ENCODE assay signal across 18 cellular contexts in the genomic region with DNA sequence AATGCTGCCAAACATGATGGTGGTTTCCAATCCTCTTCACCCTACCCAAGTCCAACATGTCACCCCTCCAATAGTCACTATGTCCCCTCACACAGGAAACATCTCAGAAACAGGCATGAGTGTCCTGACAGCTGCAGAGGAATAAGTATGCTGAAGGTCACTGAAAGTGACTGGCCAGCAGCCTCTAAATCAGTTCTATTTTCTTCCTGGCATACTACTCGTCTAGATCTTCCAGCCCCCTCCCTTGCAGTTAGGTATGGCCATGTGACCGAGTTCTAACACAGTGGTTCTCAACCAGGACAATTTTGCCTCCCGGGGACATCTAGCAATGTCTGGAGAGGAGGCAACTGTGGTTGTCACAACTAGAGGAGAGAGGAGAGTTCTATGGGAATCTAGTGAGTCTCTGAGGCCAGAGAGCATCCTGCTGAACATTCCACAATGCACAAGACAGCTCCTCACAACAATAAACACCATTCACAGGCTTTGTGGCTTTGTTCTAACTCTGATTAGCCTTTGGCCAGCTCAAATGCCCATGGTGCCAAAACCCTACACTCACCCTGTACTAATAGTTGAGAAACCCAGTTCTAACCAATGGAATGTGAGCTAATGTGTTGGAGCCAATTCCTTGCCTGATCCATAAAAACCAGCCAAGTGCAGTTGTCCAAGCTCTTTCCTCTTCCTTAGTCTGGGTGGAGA. TPM values are rescaled to one million over a fixed set of nuclear protein-coding genes. Genes with fewer than 3 reads are reported as not detected.
DNase-seq lines count a peak whose midpoint lies in the region; ATAC-seq and TF ChIP-seq lines count a peak whose summit lies in the region.
"Had no signal": no experiment of that assay in that cellular context is flagged by ENCODE, and none has a peak within 500 bp of the region (broad histone marks: within the 10 kb centered on the region; RNA-seq: fewer than 3 reads in every experiment).

No MANE protein-coding gene starts in this region.

- H3K27ac ChIP-seq in testis, result no peak overlapping the region
- H3K27ac ChIP-seq: 22Rv1, KMS-11, sigmoid colon, SK-N-MC, stomach, WERI-Rb-1 had no signal

- no peak for TF ChIP-seq CTCF in testis (IDR thresholded peaks at IDR 0.05)
- no peak for TF ChIP-seq CTCF in CD14-positive monocyte (IDR thresholded peaks at IDR 0.05)

- intact Hi-C loops in testis (cut with DNase I; ENCODE audit: low total_unique reads), result no loop called here
- intact Hi-C loops in CD14-positive monocyte (cut with micrococcal nuclease), result loop anchor here in 1 of 2 donors (5.0 kb wide), 1 partner anchor 37 kb away; no protein-coding TSS in a partner anchor

- H3K27me3 Mint-ChIP-seq in CD14-positive monocyte (ENCODE audit: low read depth in 3 of 3), result peaks cover 0 to 8% (median 4%) of the 10 kb centered on the region in 3 donors
- H3K27me3 Mint-ChIP-seq: activated naive CD8-positive, alpha-beta T cell had no signal

- peak; percentile 49 for DNase-seq in NCI-H748 (lab: John Stamatoyannopoulos, UW; ENCODE audit: unreplicated experiment)
- no peak for DNase-seq in NCI-H748 treated with DMSO at 0.1 percent for 48 hours (lab: John Stamatoyannopoulos, UW)
- DNase-seq in fibroblast of gingiva (ENCODE audit: low read depth), result peak; percentile 80
- no peak for DNase-seq in left lobe of liver (ENCODE audit: low spot score)
- DNase-seq in testis, result peak; percentile 13
- no peak for DNase-seq in CD14-positive monocyte (ENCODE audit: low spot score)
- DNase-seq in NOMO-1 (lab: John Stamatoyannopoulos, UW; ENCODE audit: unreplicated experiment in 2 of 2), result no peak
- DNase-seq in NOMO-1 treated with DMSO at 0.1 percent for 48 hours (lab: John Stamatoyannopoulos, UW; ENCODE audit: unreplicated experiment), result no peak
- DNase-seq: cortex of kidney; naive thymus-derived CD4-positive, alpha-beta T cell; NCI-H1694; sigmoid colon; stomach; WERI-Rb-1 had no signal

- no peaks in the 10 kb centered on the region for H3K9me3 ChIP-seq in testis

- 67 to 74% methylated on average over 3 of the region's 3 CpGs for WGBS in testis, 2 donors

- H3K36me3 Mint-ChIP-seq in CD14-positive monocyte, result peaks cover 2 to 5% of the 10 kb centered on the region in 2 donors

- no peaks in the 10 kb centered on the region for H3K27me3 ChIP-seq in testis
- H3K27me3 ChIP-seq: sigmoid colon, stomach had no signal

- ATAC-seq in left lobe of liver, result peak; percentile 94
- ATAC-seq: naive thymus-derived CD4-positive, alpha-beta T cell had no signal

- no peaks in the 10 kb centered on the region for H3K4me1 ChIP-seq in testis
- H3K4me1 ChIP-seq: sigmoid colon, stomach had no signal

- H3K4me1 Mint-ChIP-seq in CD14-positive monocyte, result peaks cover 11% of the 10 kb centered on the region

- no peaks in the 10 kb centered on the region for H3K36me3 ChIP-seq in testis (ENCODE audit: low read depth, missing control alignments)
- H3K36me3 ChIP-seq: sigmoid colon, stomach, WERI-Rb-1 had no signal

- no peak overlapping the region for H3K27ac Mint-ChIP-seq in CD14-positive monocyte
- H3K27ac Mint-ChIP-seq: activated naive CD8-positive, alpha-beta T cell; naive thymus-derived CD4-positive, alpha-beta T cell had no signal

- no peak overlapping the region for H3K4me3 Mint-ChIP-seq in CD14-positive monocyte
- H3K4me3 Mint-ChIP-seq: activated naive CD8-positive, alpha-beta T cell; naive thymus-derived CD4-positive, alpha-beta T cell had no signal

- peaks cover 8 to 16% (median 12%) of the 10 kb centered on the region in 7 donors for H3K9me3 Mint-ChIP-seq in CD14-positive monocyte

- no peak for TF ChIP-seq POLR2A in testis (IDR thresholded peaks at IDR 0.05)

- H3K4me3 ChIP-seq in testis, result no peak overlapping the region
- H3K4me3 ChIP-seq: sigmoid colon, SK-N-MC, stomach had no signal

RNA-seq across cellular contexts. Expression of a gene that starts 12.6 kb away (rescaled TPM):
- 121 TPM for total RNA-seq in left lobe of liver
- 10 to 100 TPM; 48.8 to 87.2 TPM for total RNA-seq in testis
- 31.3 TPM for polyA plus RNA-seq in testis (ENCODE audit: insufficient read depth, low read depth, low replicate concordance)
- 100 to 1,000 TPM; 282 to 295 TPM for polyA plus RNA-seq in CD14-positive monocyte

Comparison
In these comparisons a context has a peak if more than half of its experiments do, and no peak if none do; other contexts are left out.
1. DNase-seq: peak in NCI-H748 (single experiment), fibroblast of gingiva (single experiment) and testis (single experiment); none in NCI-H748 treated with DMSO at 0.1 percent for 48 hours (single experiment), left lobe of liver (single experiment), CD14-positive monocyte (single experiment), NOMO-1 (0 of 2) and NOMO-1 treated with DMSO at 0.1 percent for 48 hours (single experiment).